Comparison of ENCODE assay signal across 13 cellular contexts in genomic region chr16:14337303-14338191, GRCh38.
DNase-seq lines count a peak whose midpoint lies in the region; ATAC-seq and TF ChIP-seq lines count a peak whose summit lies in the region.
"Had no signal": no experiment of that assay in that cellular context is flagged by ENCODE, and none has a peak within 500 bp of the region (broad histone marks: within the 10 kb centered on the region; RNA-seq: fewer than 3 reads in every experiment).

No MANE protein-coding gene starts in this region.

- ATAC-seq in left lung = peak; percentile 87
- ATAC-seq in GM18867 (IDR thresholded peaks at IDR 0.05; ENCODE audit: unreplicated experiment) = no peak
- no peak for ATAC-seq in GM21825 (IDR thresholded peaks at IDR 0.05; ENCODE audit: unreplicated experiment)

- H3K36me3 ChIP-seq in left lung = no peaks in the 10 kb centered on the region
- H3K36me3 ChIP-seq in subcutaneous abdominal adipose tissue (ENCODE audit: control insufficient read depth in 5 of 5, insufficient read depth in 5 of 5, low read length in 5 of 5) = no peaks in the 10 kb centered on the region
- H3K36me3 ChIP-seq in HAP-1 (replicated peaks) = no peaks in the 10 kb centered on the region
- H3K36me3 ChIP-seq: tibial nerve had no signal

- H3K27me3 ChIP-seq in left lung (no peaks in the 10 kb centered on the region), subcutaneous abdominal adipose tissue (ENCODE audit: control insufficient read depth in 5 of 5, insufficient read depth in 4 of 5, low read length in 5 of 5) (no peaks in the 10 kb centered on the region), HAP-1 (ENCODE audit: low read depth) (no peaks in the 10 kb centered on the region)
- H3K27me3 ChIP-seq: tibial nerve had no signal

- intact Hi-C loops in left lung (cut with DNase I) = no loop called here

- H3K9me3 ChIP-seq in left lung (peaks cover 0 to 7% of the 10 kb centered on the region in 2 donors), subcutaneous abdominal adipose tissue (ENCODE audit: control insufficient read depth in 5 of 5, low read length in 5 of 5) (peaks cover 0 to 7% (median 6%) of the 10 kb centered on the region in 5 donors), HAP-1 (0 out of 2 replicates have a peak, but pooled peaks cover 2% of the 10 kb centered on the region)
- H3K9me3 ChIP-seq: Caco-2 had no signal

- DNase-seq in DMS53 (lab: John Stamatoyannopoulos, UW) (peak; percentile 29), DMS53 treated with DMSO at 0.1 percent for 48 hours (lab: John Stamatoyannopoulos, UW; ENCODE audit: unreplicated experiment) (no peak), coronary artery (ENCODE audit: low spot score) (no peak), left lung (no peak), HAP-1 (ENCODE audit: low spot score in 2 of 2) (no peak)
- DNase-seq: 8988T; activated CD4-positive, alpha-beta memory T cell treated with anti-CD3 and anti-CD28 coated beads, Interleukin-2, amount 10 ng/mL, durations not matched to agents 7 days and 5 days; Caco-2 had no signal

- H3K27ac ChIP-seq in coronary artery = no peak overlapping the region
- H3K27ac ChIP-seq in left lung = no peak overlapping the region
- H3K27ac ChIP-seq in subcutaneous abdominal adipose tissue (ENCODE audit: low read depth, low read length) = peak overlapping the region; percentile 27
- H3K27ac ChIP-seq: tibial nerve had no signal

- no peaks in the 10 kb centered on the region for H3K4me1 ChIP-seq in left lung
- peaks cover 0 to 21% (median 8%) of the 10 kb centered on the region in 5 donors for H3K4me1 ChIP-seq in subcutaneous abdominal adipose tissue (ENCODE audit: control insufficient read depth in 5 of 5, insufficient read depth in 5 of 5, low read length in 5 of 5)
- H3K4me1 ChIP-seq in HAP-1 = no peaks in the 10 kb centered on the region
- H3K4me1 ChIP-seq: Caco-2 had no signal

- TF ChIP-seq CTCF in coronary artery (IDR thresholded peaks at IDR 0.05) = no peak
- TF ChIP-seq CTCF in left lung (IDR thresholded peaks at IDR 0.05) = no peak

- in situ Hi-C loops in HAP-1 (cut with MboI; ENCODE audit: low sequenced_read_pairs) = no loop called here

- peak overlapping the region; percentile 14 for H3K4me3 ChIP-seq in coronary artery
- H3K4me3 ChIP-seq in left lung = no peak overlapping the region
- peak overlapping the region in 3 of 5 donors; percentile 11 to 57 (median 31) for H3K4me3 ChIP-seq in subcutaneous abdominal adipose tissue (ENCODE audit: low read depth in 1 of 5, low read length in 5 of 5)
- no peak overlapping the region for H3K4me3 ChIP-seq in HAP-1
- H3K4me3 ChIP-seq: skin epidermis, tibial nerve had no signal

- H3K9ac ChIP-seq in subcutaneous abdominal adipose tissue (ENCODE audit: low read length in 5 of 5) = no peak overlapping the region

Comparison
In these comparisons a context has a peak if more than half of its experiments do, and no peak if none do; other contexts are left out.
1. H3K4me3 ChIP-seq: peak in coronary artery (single experiment) and subcutaneous abdominal adipose tissue (3 of 5); none in left lung (0 of 2) and HAP-1 (single experiment).